ENCODE assay signal across 23 cellular contexts in genomic region chr2:210681481-210681880, GRCh38.
A peak's percentile ranks its signal among the peaks of the same experiment; 100 is the strongest.
DNase-seq lines count a peak whose midpoint lies in the region; TF ChIP-seq lines count a peak whose summit lies in the region.
"Had no signal": no experiment of that assay in that cellular context is flagged by ENCODE, and none has a peak within 500 bp of the region (broad histone marks: within the 10 kb centered on the region; RNA-seq: fewer than 3 reads in every experiment).

No MANE protein-coding gene starts in this region.

- H3K27me3 ChIP-seq in cardiac muscle cell: no peaks in the 10 kb centered on the region
- H3K27me3 ChIP-seq in right atrium auricular region: no peaks in the 10 kb centered on the region
- H3K27me3 ChIP-seq in SK-N-SH (ENCODE audit: insufficient read depth): no peaks in the 10 kb centered on the region
- H3K27me3 ChIP-seq in transverse colon: no peaks in the 10 kb centered on the region
- H3K27me3 ChIP-seq: heart right ventricle, upper lobe of left lung had no signal

- no peak for TF ChIP-seq RAD21 in SK-N-SH (IDR thresholded peaks at IDR 0.05; ENCODE audit: low read length)

- no peak overlapping the region for H3K9ac ChIP-seq in SK-N-SH

- H3K27ac ChIP-seq in cardiac muscle cell (peak overlapping the region; percentile 57), right atrium auricular region (no peak overlapping the region), SK-N-SH (ENCODE audit: low read depth in 2 of 2, low read length in 1 of 2) (no peak overlapping the region), transverse colon (no peak overlapping the region)
- H3K27ac ChIP-seq: heart right ventricle, prostate gland, RWPE1, upper lobe of left lung had no signal

- no peaks in the 10 kb centered on the region for H3K9me2 ChIP-seq in SK-N-SH

- no peak for TF ChIP-seq CTCF in cardiac muscle cell (IDR thresholded peaks at IDR 0.05; ENCODE audit: low read depth, low read length)
- TF ChIP-seq CTCF in right atrium auricular region (IDR thresholded peaks at IDR 0.05): no peak
- TF ChIP-seq CTCF in glutamatergic neuron (IDR thresholded peaks at IDR 0.05; ENCODE audit: partially characterized antibody, unreplicated experiment): no peak
- TF ChIP-seq CTCF in SK-N-SH (IDR thresholded peaks at IDR 0.05): no peak
- no peak for TF ChIP-seq CTCF in transverse colon (IDR thresholded peaks at IDR 0.05)

- H3K4me2 ChIP-seq in SK-N-SH: no peak overlapping the region

- in situ Hi-C loops in transverse colon (cut with MboI; ENCODE audit: low pct_ligation_motif_present in 1 of 4, low pct_unique_long_range_greater_than_20kb in 1 of 4, low sequenced_read_pairs in 3 of 4): no loop called here

- no peaks in the 10 kb centered on the region for H3K27me3 Mint-ChIP-seq in glutamatergic neuron (ENCODE audit: unreplicated experiment)
- H3K27me3 Mint-ChIP-seq: activated CD4-positive, alpha-beta T cell treated with anti-CD3 and anti-CD28 coated beads for 36 hours; B cell had no signal

- H3K4me3 ChIP-seq in cardiac muscle cell (no peak overlapping the region), right atrium auricular region (no peak overlapping the region), SK-N-SH (ENCODE audit: low read depth in 2 of 2, low read length in 1 of 2) (no peak overlapping the region), transverse colon (no peak overlapping the region)
- H3K4me3 ChIP-seq: heart right ventricle, prostate gland, upper lobe of left lung had no signal

- no peaks in the 10 kb centered on the region for H3K79me2 ChIP-seq in SK-N-SH (ENCODE audit: insufficient read depth)

- peaks cover 3% of the 10 kb centered on the region for H3K9me3 Mint-ChIP-seq in glutamatergic neuron (ENCODE audit: unreplicated experiment)

- no peaks in the 10 kb centered on the region for H3K4me1 Mint-ChIP-seq in glutamatergic neuron (ENCODE audit: low read depth, unreplicated experiment)
- H3K4me1 Mint-ChIP-seq: activated CD4-positive, alpha-beta T cell treated with anti-CD3 and anti-CD28 coated beads for 36 hours; B cell; CD8-positive, alpha-beta memory T cell had no signal

- no peaks in the 10 kb centered on the region for H3K36me3 Mint-ChIP-seq in glutamatergic neuron (ENCODE audit: unreplicated experiment)
- H3K36me3 Mint-ChIP-seq: CD8-positive, alpha-beta memory T cell had no signal

- POLR2A ChIA-PET in SK-N-SH (lab: Yijun Ruan, JAX): no interaction called here

- H3K9me3 ChIP-seq in cardiac muscle cell (ENCODE audit: low read depth) (no peaks in the 10 kb centered on the region), right atrium auricular region (no peaks in the 10 kb centered on the region), SK-N-SH (no peaks in the 10 kb centered on the region), transverse colon (no peaks in the 10 kb centered on the region)
- H3K9me3 ChIP-seq: heart right ventricle, prostate gland, upper lobe of left lung had no signal

- peaks cover 36% of the 10 kb centered on the region for H3K4me1 ChIP-seq in cardiac muscle cell (ENCODE audit: low read depth)
- no peaks in the 10 kb centered on the region for H3K4me1 ChIP-seq in right atrium auricular region
- H3K4me1 ChIP-seq in SK-N-SH (ENCODE audit: control insufficient read depth in 1 of 2, insufficient read depth in 2 of 2, low read depth in 1 of 2, low read length in 1 of 2): no peaks in the 10 kb centered on the region
- H3K4me1 ChIP-seq in transverse colon: no peaks in the 10 kb centered on the region
- H3K4me1 ChIP-seq: heart right ventricle, prostate gland, upper lobe of left lung had no signal

- H3K36me3 ChIP-seq in cardiac muscle cell: peaks cover 29% of the 10 kb centered on the region
- no peaks in the 10 kb centered on the region for H3K36me3 ChIP-seq in right atrium auricular region
- no peaks in the 10 kb centered on the region for H3K36me3 ChIP-seq in SK-N-SH (replicated peaks in 1 of 2; ENCODE audit: control insufficient read depth in 1 of 2, insufficient read depth in 2 of 2, low read length in 1 of 2)
- H3K36me3 ChIP-seq in transverse colon: no peaks in the 10 kb centered on the region
- H3K36me3 ChIP-seq: heart right ventricle, prostate gland, upper lobe of left lung had no signal

- no peak for TF ChIP-seq POLR2A in transverse colon (IDR thresholded peaks at IDR 0.05)

- no peak overlapping the region for H3K27ac Mint-ChIP-seq in glutamatergic neuron (ENCODE audit: unreplicated experiment)
- H3K27ac Mint-ChIP-seq: activated CD4-positive, alpha-beta T cell treated with anti-CD3 and anti-CD28 coated beads for 36 hours; B cell; CD8-positive, alpha-beta memory T cell had no signal

- intact Hi-C loops in transverse colon (cut with DNase I; ENCODE audit: low total_unique reads): no loop called here

- no peak overlapping the region for H3K4me3 Mint-ChIP-seq in glutamatergic neuron (ENCODE audit: unreplicated experiment)
- H3K4me3 Mint-ChIP-seq: activated CD4-positive, alpha-beta T cell treated with anti-CD3 and anti-CD28 coated beads for 36 hours; B cell; CD8-positive, alpha-beta memory T cell had no signal

- CTCF ChIA-PET in SK-N-SH (lab: Yijun Ruan, JAX): interaction anchor here (0.9 to 1.3 kb wide), 2 partner anchors 179 to 413 kb away, joined by 3 read pairs; no protein-coding TSS in a partner anchor

- no peak for TF ChIP-seq EP300 in SK-N-SH (IDR thresholded peaks at IDR 0.05; ENCODE audit: borderline replicate concordance in 1 of 2, low read depth in 1 of 2, low read length in 1 of 2)
- TF ChIP-seq EP300 in transverse colon (IDR thresholded peaks at IDR 0.05; ENCODE audit: low read depth): no peak

- DNase-seq in cardiac muscle cell (ENCODE audit: low read depth in 1 of 2, low spot score in 1 of 2) (peak in 1 of 2 donors; percentile 59), right atrium auricular region (ENCODE audit: low spot score) (no peak), NCI-H1930 (lab: John Stamatoyannopoulos, UW) (peak; percentile 55 to 75), NCI-H345 treated with DMSO at 0.1 percent for 48 hours (lab: John Stamatoyannopoulos, UW; ENCODE audit: unreplicated experiment) (peak; percentile 92), GF-D8 (lab: John Stamatoyannopoulos, UW) (no peak), glutamatergic neuron (no peak), SK-N-SH (no peak), transverse colon (no peak)
- DNase-seq: activated CD4-positive, alpha-beta T cell treated with anti-CD3 and anti-CD28 coated beads for 36 hours; activated CD8-positive, alpha-beta memory T cell treated with anti-CD3 and anti-CD28 coated beads for 24 hours; activated naive CD4-positive, alpha-beta T cell; activated T-cell treated with anti-CD3 and anti-CD28 coated beads, Interleukin-2, amount 50 U/mL, for 1 hour; CD8-positive, alpha-beta memory T cell; effector CD8-positive, alpha-beta T cell; H7; heart right ventricle; mesenchymal stem cell; NCI-H526; T-helper 2 cell; upper lobe of left lung had no signal

- no peak overlapping the region for H2AFZ ChIP-seq in SK-N-SH (ENCODE audit: low read depth)

- no peaks in the 10 kb centered on the region for H3F3A ChIP-seq in SK-N-SH (replicated peaks; ENCODE audit: insufficient read depth)

- no peaks in the 10 kb centered on the region for H4K20me1 ChIP-seq in SK-N-SH (ENCODE audit: insufficient read depth)

TF ChIP-seq in SK-N-SH, 30 proteins besides CTCF, POLR2A, EP300 and RAD21 (continues in another document):
- TF ChIP-seq TEAD4 (IDR thresholded peaks at IDR 0.05; ENCODE audit: borderline replicate concordance, insufficient read depth) (no peak), ZBTB33 (IDR thresholded peaks at IDR 0.05; ENCODE audit: borderline replicate concordance, low read depth) (no peak), RXRA (IDR thresholded peaks at IDR 0.05; ENCODE audit: borderline replicate concordance, low read depth) (no peak), GABPA (IDR thresholded peaks at IDR 0.05; ENCODE audit: low read depth) (no peak), EZH2phosphoT487 (IDR thresholded peaks at IDR 0.05; ENCODE audit: borderline replicate concordance, low read depth) (no peak), MXI1 (IDR thresholded peaks at IDR 0.05; ENCODE audit: low read depth, low read length) (no peak), TCF12 (IDR thresholded peaks at IDR 0.05) (no peak), MEF2A (IDR thresholded peaks at IDR 0.05; ENCODE audit: borderline replicate concordance, low read depth) (no peak)
- TF ChIP-seq, protein P1, sequence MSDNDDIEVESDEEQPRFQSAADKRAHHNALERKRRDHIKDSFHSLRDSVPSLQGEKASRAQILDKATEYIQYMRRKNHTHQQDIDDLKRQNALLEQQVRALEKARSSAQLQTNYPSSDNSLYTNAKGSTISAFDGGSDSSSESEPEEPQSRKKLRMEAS (IDR thresholded peaks at IDR 0.05; ENCODE audit: low read depth): no peak
- TF ChIP-seq, protein P2, sequence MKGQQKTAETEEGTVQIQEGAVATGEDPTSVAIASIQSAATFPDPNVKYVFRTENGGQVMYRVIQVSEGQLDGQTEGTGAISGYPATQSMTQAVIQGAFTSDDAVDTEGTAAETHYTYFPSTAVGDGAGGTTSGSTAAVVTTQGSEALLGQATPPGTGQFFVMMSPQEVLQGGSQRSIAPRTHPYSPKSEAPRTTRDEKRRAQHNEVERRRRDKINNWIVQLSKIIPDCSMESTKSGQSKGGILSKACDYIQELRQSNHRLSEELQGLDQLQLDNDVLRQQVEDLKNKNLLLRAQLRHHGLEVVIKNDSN (IDR thresholded peaks at IDR 0.05; ENCODE audit: borderline replicate concordance, low read depth): no peak
- TF ChIP-seq, protein P3, sequence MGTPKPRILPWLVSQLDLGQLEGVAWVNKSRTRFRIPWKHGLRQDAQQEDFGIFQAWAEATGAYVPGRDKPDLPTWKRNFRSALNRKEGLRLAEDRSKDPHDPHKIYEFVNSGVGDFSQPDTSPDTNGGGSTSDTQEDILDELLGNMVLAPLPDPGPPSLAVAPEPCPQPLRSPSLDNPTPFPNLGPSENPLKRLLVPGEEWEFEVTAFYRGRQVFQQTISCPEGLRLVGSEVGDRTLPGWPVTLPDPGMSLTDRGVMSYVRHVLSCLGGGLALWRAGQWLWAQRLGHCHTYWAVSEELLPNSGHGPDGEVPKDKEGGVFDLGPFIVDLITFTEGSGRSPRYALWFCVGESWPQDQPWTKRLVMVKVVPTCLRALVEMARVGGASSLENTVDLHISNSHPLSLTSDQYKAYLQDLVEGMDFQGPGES (IDR thresholded peaks at IDR 0.05; ENCODE audit: low read depth, low read length): no peak

Comparison
In these comparisons a context has a peak if more than half of its experiments do, and no peak if none do; other contexts are left out.
1. DNase-seq: peak in NCI-H1930 (2 of 2) and NCI-H345 treated with DMSO at 0.1 percent for 48 hours (single experiment); none in right atrium auricular region (single experiment), GF-D8 (single experiment), glutamatergic neuron (single experiment), SK-N-SH (single experiment) and transverse colon (single experiment).